Comparison of ENCODE assay signal across 8 cellular contexts in the genomic region with DNA sequence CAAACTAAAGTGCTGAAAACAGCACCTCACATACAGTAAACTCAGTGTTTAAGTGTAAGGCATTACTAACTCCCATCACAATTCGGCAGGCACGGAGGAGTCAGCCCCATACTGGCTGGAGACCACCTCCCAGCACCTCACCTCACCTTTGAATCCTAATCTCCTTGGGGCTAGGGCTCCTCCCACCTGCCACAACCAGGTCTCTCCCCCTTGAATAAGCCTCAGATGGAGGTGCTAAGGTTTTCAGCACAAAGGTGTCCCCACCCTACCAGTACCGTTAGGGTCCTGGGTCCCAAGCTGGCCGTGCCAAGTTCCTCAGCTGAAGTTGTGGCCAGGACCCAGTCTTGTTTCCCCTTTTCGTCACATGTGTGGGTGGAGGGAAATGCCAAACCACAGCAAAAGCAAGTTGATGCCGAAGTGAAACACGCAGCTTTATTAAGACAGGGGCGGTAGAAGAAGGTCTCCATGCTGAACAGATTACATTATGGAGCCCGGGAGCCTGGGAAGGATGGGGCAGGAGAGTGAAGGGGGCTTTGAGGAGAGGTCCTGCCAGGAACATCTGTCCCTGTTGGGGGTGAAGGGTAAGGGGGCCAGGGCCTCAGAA. TPM values are rescaled to one million over a fixed set of nuclear protein-coding genes. Genes with fewer than 3 reads are reported as not detected.
DNase-seq lines count a peak whose midpoint lies in the region; ATAC-seq and TF ChIP-seq lines count a peak whose summit lies in the region.

A gene with protein sequence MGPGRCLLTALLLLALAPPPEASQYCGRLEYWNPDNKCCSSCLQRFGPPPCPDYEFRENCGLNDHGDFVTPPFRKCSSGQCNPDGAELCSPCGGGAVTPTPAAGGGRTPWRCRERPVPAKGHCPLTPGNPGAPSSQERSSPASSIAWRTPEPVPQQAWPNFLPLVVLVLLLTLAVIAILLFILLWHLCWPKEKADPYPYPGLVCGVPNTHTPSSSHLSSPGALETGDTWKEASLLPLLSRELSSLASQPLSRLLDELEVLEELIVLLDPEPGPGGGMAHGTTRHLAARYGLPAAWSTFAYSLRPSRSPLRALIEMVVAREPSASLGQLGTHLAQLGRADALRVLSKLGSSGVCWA (minus strand): TSS at position 332 of the 604 bp plus-strand sequence. CDS start 1,272 bp downstream, outside the sequence.

- H3K4me3 ChIP-seq in left lung, result peak within 1 kb of the TSS in 1 of 2 donors; percentile 63

- peaks cover 0 to 22% of the 10 kb centered on the region in 2 donors for H3K36me3 ChIP-seq in left lung

- DNase-seq in CD1c-positive myeloid dendritic cell (ENCODE audit: extremely low spot score) (peak; percentile 94), NAMALWA (ENCODE audit: low spot score) (peak; percentile 84), activated T-cell treated with anti-CD3 and anti-CD28 coated beads for 48 hours (ENCODE audit: low read depth) (peak; percentile 64), left lung (peak; percentile 73 to 82), COR-L47 (lab: John Stamatoyannopoulos, UW) (no peak), NCI-H1092 (lab: John Stamatoyannopoulos, UW) (no peak), HuH-7.5 (ENCODE audit: low spot score) (no peak)
- DNase-seq in stimulated activated CD8-positive, alpha-beta memory T cell treated with anti-CD3 and anti-CD28 coated beads, Interleukin-12 subunit alpha, Interleukin-12 subunit beta, amount 100 ng/mL, for 24 hours (ENCODE audit: extremely low read depth), result peak; percentile 50

- peak within 1 kb of the TSS; percentile 76 to 94 for H3K27ac ChIP-seq in left lung

- no peaks in the 10 kb centered on the region for H3K9me3 ChIP-seq in left lung

- intact Hi-C loops in left lung (cut with DNase I), result no loop called here

- H3K4me1 ChIP-seq in left lung, result peaks cover 18 to 70% of the 10 kb centered on the region in 2 donors

- no peak for TF ChIP-seq CTCF in left lung (IDR thresholded peaks at IDR 0.05)

- ATAC-seq in left lung, result no peak

- H3K27me3 ChIP-seq in left lung, result no peaks in the 10 kb centered on the region

RNA-seq across cellular contexts. Expression of the gene that starts here (rescaled TPM):
- 10 to 100 TPM; 14.1 to 25.8 TPM for total RNA-seq in left lung

Comparison
In these comparisons a context has a peak if more than half of its experiments do, and no peak if none do; other contexts are left out.
1. DNase-seq: peak in CD1c-positive myeloid dendritic cell (single experiment), NAMALWA (single experiment), activated T-cell treated with anti-CD3 and anti-CD28 coated beads for 48 hours (single experiment), left lung (2 of 2) and stimulated activated CD8-positive, alpha-beta memory T cell treated with anti-CD3 and anti-CD28 coated beads, Interleukin-12 subunit alpha, Interleukin-12 subunit beta, amount 100 ng/mL, for 24 hours (single experiment); none in COR-L47 (single experiment), NCI-H1092 (single experiment) and HuH-7.5 (single experiment).